ENCODE assay signal across 1 cellular context in the genomic region with DNA sequence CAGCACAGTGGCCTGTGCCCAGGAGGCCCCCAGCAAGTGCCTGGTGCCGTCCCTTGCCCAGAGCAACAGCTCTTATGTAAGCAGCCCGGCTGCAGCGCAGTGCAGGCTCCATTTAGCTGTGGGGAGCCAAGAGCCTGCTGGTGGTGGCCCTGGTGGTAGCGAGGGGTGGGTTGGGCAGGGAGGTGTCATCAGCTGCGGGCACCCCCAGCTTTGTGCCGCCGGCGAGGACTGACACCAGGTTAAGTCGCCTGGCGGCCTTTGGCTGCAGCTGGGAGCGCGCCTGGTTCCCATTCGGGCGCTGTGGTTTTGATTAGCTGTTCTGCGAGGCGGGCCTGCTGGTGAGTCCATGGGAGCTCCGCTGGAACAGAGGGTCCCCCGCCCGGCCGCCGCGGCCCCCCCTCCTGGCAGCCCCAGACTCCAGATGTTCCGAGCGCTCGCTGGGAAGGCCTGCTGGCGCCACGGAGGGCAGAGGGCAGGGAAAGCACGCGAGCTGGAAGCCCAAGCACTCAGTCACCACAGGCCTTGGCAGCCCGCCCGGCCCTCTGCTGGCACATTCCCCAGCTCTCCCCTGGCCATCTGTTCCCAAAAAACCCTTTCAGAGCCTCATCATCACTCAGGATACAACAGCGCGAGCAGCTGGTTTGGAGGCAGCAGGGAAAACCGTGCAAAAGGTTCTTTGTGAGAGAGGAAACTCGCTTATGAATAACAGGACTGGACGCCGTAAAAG.
TF ChIP-seq lines count a peak whose summit lies in the region.

No MANE protein-coding gene starts in this region.

TF ChIP-seq in GM23338, 12 proteins besides CTCF, POLR2A, EP300 and RAD21 (continued from another document):
- no peak for TF ChIP-seq ZNF462 (CRISPR knock-in tag; IDR thresholded peaks at IDR 0.05)
- TF ChIP-seq REST (IDR thresholded peaks at IDR 0.05; ENCODE audit: unreplicated experiment): no peak
